Comparison of ENCODE assay signal across 9 cellular contexts in genomic region chr15:45187894-45188830, GRCh38. TPM values are rescaled to one million over a fixed set of nuclear protein-coding genes. Genes with fewer than 3 reads are reported as not detected.
DNase-seq lines count a peak whose midpoint lies in the region; FAIRE-seq and TF ChIP-seq lines count a peak whose summit lies in the region.
"Had no signal": no experiment of that assay in that cellular context is flagged by ENCODE, and none has a peak within 500 bp of the region (broad histone marks: within the 10 kb centered on the region; RNA-seq: fewer than 3 reads in every experiment).

Gene SHF (minus strand): TSS chr15:45187966. CDS start chr15:45187951, 15 bp downstream.

- FAIRE-seq in GM12891 (lab: Jason Lieb, UNC) (peak; percentile 76), kidney (lab: Jason Lieb, UNC) (no peak)
- FAIRE-seq: endometrium had no signal

- peaks cover 0 to 5% of the 10 kb centered on the region in 2 donors for H3K4me1 ChIP-seq in breast epithelium
- H3K4me1 ChIP-seq in kidney (ENCODE audit: control insufficient read depth in 1 of 2, insufficient read depth in 1 of 2, low read depth in 1 of 2, low read length in 2 of 2): peaks cover 5 to 6% of the 10 kb centered on the region in 2 donors

- intact Hi-C loops in breast epithelium (cut with DNase I; ENCODE audit: low total_unique reads): no loop called here
- intact Hi-C loops in kidney (cut with DNase I): no loop called here

- no peaks in the 10 kb centered on the region for H3K27me3 ChIP-seq in breast epithelium

- H3K9me3 ChIP-seq in breast epithelium (no peaks in the 10 kb centered on the region), kidney (ENCODE audit: control insufficient read depth in 1 of 2, low read length in 2 of 2) (no peaks in the 10 kb centered on the region)

- no peaks in the 10 kb centered on the region for H3K36me3 ChIP-seq in breast epithelium
- no peaks in the 10 kb centered on the region for H3K36me3 ChIP-seq in kidney (ENCODE audit: control insufficient read depth in 1 of 2, insufficient read depth in 2 of 2, low read length in 2 of 2)

- H3K9ac ChIP-seq in kidney (ENCODE audit: low read length in 2 of 2): peak within 1 kb of the TSS; percentile 81 to 83

- H3K4me3 ChIP-seq in breast epithelium: peak within 1 kb of the TSS; percentile 63 to 79 (median 75)
- H3K4me3 ChIP-seq in kidney (ENCODE audit: low read length in 2 of 2): peak within 1 kb of the TSS; percentile 70 to 88

- no peak for DNase-seq in GM12891 (ENCODE audit: insufficient read length, low spot score)
- DNase-seq in NAMALWA (ENCODE audit: low spot score): peak; percentile 63
- DNase-seq in UCSD-AML1 (lab: John Stamatoyannopoulos, UW; ENCODE audit: unreplicated experiment): peak; percentile 39
- peak in 1 of 2 donors; percentile 63 for DNase-seq in breast epithelium (ENCODE audit: low spot score in 2 of 2)
- DNase-seq in kidney: peak; percentile 87
- DNase-seq in stimulated activated CD4-positive, alpha-beta T cell treated with anti-CD3 and anti-CD28 coated beads, Interleukin-1b, Interleukin-23, amount 100 ng/mL, for 1 hour (ENCODE audit: low read depth in 2 of 2): peak; percentile 9 to 69
- no peak for DNase-seq in dedifferentiated amniotic fluid mesenchymal stem cell (ENCODE audit: extremely low spot score)
- no peak for DNase-seq in NCI-H226

- TF ChIP-seq CTCF in breast epithelium (IDR thresholded peaks at IDR 0.05) (no peak), kidney (IDR thresholded peaks at IDR 0.05; ENCODE audit: borderline replicate concordance, extremely low read depth, insufficient read depth) (no peak)

- peak within 1 kb of the TSS; percentile 85 to 94 for H3K27ac ChIP-seq in breast epithelium
- no peak within 1 kb of the TSS for H3K27ac ChIP-seq in kidney (ENCODE audit: low read depth in 2 of 2, low read length in 2 of 2)

- TF ChIP-seq POLR2A in GM12891 (IDR thresholded peaks at IDR 0.05; ENCODE audit: low read depth, low read length) (peak; percentile 71), breast epithelium (IDR thresholded peaks at IDR 0.05) (no peak)

TF ChIP-seq in GM12891, 5 proteins besides CTCF, POLR2A, EP300 and RAD21:
- TF ChIP-seq POU2F2 (IDR thresholded peaks at IDR 0.05; ENCODE audit: low read depth, low read length) (no peak), SPI1 (IDR thresholded peaks at IDR 0.05; ENCODE audit: low read depth, low read length) (no peak), PAX5 (IDR thresholded peaks at IDR 0.05; ENCODE audit: insufficient read depth, low read length, severe bottlenecking) (no peak), TAF1 (IDR thresholded peaks at IDR 0.05; ENCODE audit: low read depth, low read length) (no peak; the same call in 1 of the 2 replicates), POLR2AphosphoS5 (IDR thresholded peaks at IDR 0.05; ENCODE audit: low read depth, low read length) (peak; percentile 83)

RNA-seq across cellular contexts. Expression of gene SHF, which starts in this region (rescaled TPM):
- polyA plus RNA-seq in GM12891 (2012; ENCODE audit: low read depth, missing spikeins): 12.8 TPM
- total RNA-seq in breast epithelium (1 to 10 TPM; 5.0 to 9.7 (median 9.5) TPM), kidney (5.2 TPM)
- polyA plus RNA-seq in kidney (ENCODE audit: insufficient read depth, low read depth, low replicate concordance): 7.7 TPM

Comparison
In these comparisons a context has a peak if more than half of its experiments do, and no peak if none do; other contexts are left out.
1. DNase-seq: peak in NAMALWA (single experiment), UCSD-AML1 (single experiment), kidney (single experiment) and stimulated activated CD4-positive, alpha-beta T cell treated with anti-CD3 and anti-CD28 coated beads, Interleukin-1b, Interleukin-23, amount 100 ng/mL, for 1 hour (2 of 2); none in GM12891 (single experiment), dedifferentiated amniotic fluid mesenchymal stem cell (single experiment) and NCI-H226 (single experiment).
2. H3K27ac ChIP-seq: peak in breast epithelium (2 of 2); none in kidney (0 of 2).